In the genomic region with DNA sequence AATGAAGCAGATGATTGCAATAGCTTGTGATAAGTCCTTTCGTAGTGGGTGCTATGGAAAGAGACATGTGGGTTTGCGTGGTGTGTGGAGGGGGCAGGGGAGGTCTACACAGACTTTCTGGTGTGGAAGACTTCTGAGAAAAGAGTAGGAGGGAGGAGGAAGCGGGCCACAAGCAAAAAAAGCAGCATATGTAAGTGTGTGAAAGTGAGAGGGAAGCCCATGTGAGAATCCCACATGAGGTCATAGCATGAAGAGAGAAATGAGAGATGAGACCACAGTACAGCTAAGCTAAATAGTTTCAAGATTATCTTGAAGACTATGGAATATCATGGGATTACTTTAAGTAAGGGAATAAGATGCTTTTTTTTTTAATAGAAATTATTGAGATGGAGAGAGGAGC, we compare ENCODE assay signal across 17 cellular contexts.
DNase-seq lines count a peak whose midpoint lies in the region; ATAC-seq and TF ChIP-seq lines count a peak whose summit lies in the region.
"Had no signal": no experiment of that assay in that cellular context is flagged by ENCODE, and none has a peak within 500 bp of the region (broad histone marks: within the 10 kb centered on the region; RNA-seq: fewer than 3 reads in every experiment).

No MANE protein-coding gene starts in this region.

- no peaks in the 10 kb centered on the region for H3K27me3 Mint-ChIP-seq in naive thymus-derived CD4-positive, alpha-beta T cell

- no peak overlapping the region for H3K27ac ChIP-seq in naive thymus-derived CD4-positive, alpha-beta T cell (ENCODE audit: low read depth, low read length)
- H3K27ac ChIP-seq: breast epithelium, GM23248, left ventricle myocardium inferior, parathyroid adenoma, skin epidermis, stomach had no signal

- CTCF ChIA-PET in naive thymus-derived CD4-positive, alpha-beta T cell (lab: Charles Lee) = no interaction called here

- TF ChIP-seq CTCF in GM12865 (IDR thresholded peaks at IDR 0.05; ENCODE audit: insufficient read depth, low read depth, low read length, missing control alignments) = no peak

- peak; percentile 71 for DNase-seq in GM12865 (ENCODE audit: low read depth)
- no peak for DNase-seq in RPMI8226
- DNase-seq in glomerular visceral epithelial cell (ENCODE audit: extremely low spot score) = no peak
- no peak for DNase-seq in activated CD8-positive, alpha-beta memory T cell treated with anti-CD3 and anti-CD28 coated beads for 24 hours
- DNase-seq in naive thymus-derived CD4-positive, alpha-beta T cell = no peak
- DNase-seq: activated naive CD4-positive, alpha-beta T cell treated with Interleukin-2 at 50 U/mL for 16 hours; GM23248; left ventricle myocardium inferior; NCI-H1417; stomach had no signal

- no peaks in the 10 kb centered on the region for H3K27me3 ChIP-seq in naive thymus-derived CD4-positive, alpha-beta T cell (ENCODE audit: control insufficient read depth in 2 of 2, insufficient read depth in 2 of 2, low read length in 2 of 2)
- H3K27me3 ChIP-seq: breast epithelium, stomach had no signal

- no peaks in the 10 kb centered on the region for H3K9me3 ChIP-seq in naive thymus-derived CD4-positive, alpha-beta T cell (ENCODE audit: control insufficient read depth in 2 of 3, low read length in 3 of 3)
- H3K9me3 ChIP-seq: breast epithelium, left ventricle myocardium inferior, stomach had no signal

- H3K4me3 ChIP-seq in GM12865 (ENCODE audit: low read depth, low read length) = no peak overlapping the region
- H3K4me3 ChIP-seq in naive thymus-derived CD4-positive, alpha-beta T cell (ENCODE audit: low read length) = no peak overlapping the region
- H3K4me3 ChIP-seq: breast epithelium, GM23248, K562, left ventricle myocardium inferior, skin epidermis, stomach had no signal

- ATAC-seq in GM19395 (IDR thresholded peaks at IDR 0.05; ENCODE audit: unreplicated experiment) (peak; percentile 85), HG02870 (IDR thresholded peaks at IDR 0.05; ENCODE audit: unreplicated experiment) (peak; percentile 67), HG03457 (IDR thresholded peaks at IDR 0.05; ENCODE audit: unreplicated experiment) (peak; percentile 76)
- ATAC-seq in naive thymus-derived CD4-positive, alpha-beta T cell = no peak
- ATAC-seq: K562 had no signal

- no peaks in the 10 kb centered on the region for H3K36me3 Mint-ChIP-seq in naive thymus-derived CD4-positive, alpha-beta T cell

- no peaks in the 10 kb centered on the region for H3K4me1 ChIP-seq in naive thymus-derived CD4-positive, alpha-beta T cell (ENCODE audit: control insufficient read depth in 2 of 2, insufficient read depth in 2 of 2, low read length in 2 of 2)
- H3K4me1 ChIP-seq: breast epithelium, left ventricle myocardium inferior, parathyroid adenoma, stomach had no signal

- H3K4me1 Mint-ChIP-seq in naive thymus-derived CD4-positive, alpha-beta T cell = no peaks in the 10 kb centered on the region

- peaks cover 0 to 9% (median 0%) of the 10 kb centered on the region in 11 donors for H3K9me3 Mint-ChIP-seq in naive thymus-derived CD4-positive, alpha-beta T cell

- H3K27ac Mint-ChIP-seq in naive thymus-derived CD4-positive, alpha-beta T cell = no peak overlapping the region

- H3K4me3 Mint-ChIP-seq in naive thymus-derived CD4-positive, alpha-beta T cell = no peak overlapping the region

- no peaks in the 10 kb centered on the region for H3K36me3 ChIP-seq in naive thymus-derived CD4-positive, alpha-beta T cell (ENCODE audit: control insufficient read depth in 2 of 3, insufficient read depth in 3 of 3, low read length in 3 of 3)
- H3K36me3 ChIP-seq: breast epithelium, left ventricle myocardium inferior, stomach had no signal

- POLR2A ChIA-PET in naive thymus-derived CD4-positive, alpha-beta T cell (lab: Charles Lee) = no interaction called here

- intact Hi-C loops in naive thymus-derived CD4-positive, alpha-beta T cell (cut with micrococcal nuclease) = no loop called here
